1 cellular context compared by ENCODE assay signal in the genomic region with DNA sequence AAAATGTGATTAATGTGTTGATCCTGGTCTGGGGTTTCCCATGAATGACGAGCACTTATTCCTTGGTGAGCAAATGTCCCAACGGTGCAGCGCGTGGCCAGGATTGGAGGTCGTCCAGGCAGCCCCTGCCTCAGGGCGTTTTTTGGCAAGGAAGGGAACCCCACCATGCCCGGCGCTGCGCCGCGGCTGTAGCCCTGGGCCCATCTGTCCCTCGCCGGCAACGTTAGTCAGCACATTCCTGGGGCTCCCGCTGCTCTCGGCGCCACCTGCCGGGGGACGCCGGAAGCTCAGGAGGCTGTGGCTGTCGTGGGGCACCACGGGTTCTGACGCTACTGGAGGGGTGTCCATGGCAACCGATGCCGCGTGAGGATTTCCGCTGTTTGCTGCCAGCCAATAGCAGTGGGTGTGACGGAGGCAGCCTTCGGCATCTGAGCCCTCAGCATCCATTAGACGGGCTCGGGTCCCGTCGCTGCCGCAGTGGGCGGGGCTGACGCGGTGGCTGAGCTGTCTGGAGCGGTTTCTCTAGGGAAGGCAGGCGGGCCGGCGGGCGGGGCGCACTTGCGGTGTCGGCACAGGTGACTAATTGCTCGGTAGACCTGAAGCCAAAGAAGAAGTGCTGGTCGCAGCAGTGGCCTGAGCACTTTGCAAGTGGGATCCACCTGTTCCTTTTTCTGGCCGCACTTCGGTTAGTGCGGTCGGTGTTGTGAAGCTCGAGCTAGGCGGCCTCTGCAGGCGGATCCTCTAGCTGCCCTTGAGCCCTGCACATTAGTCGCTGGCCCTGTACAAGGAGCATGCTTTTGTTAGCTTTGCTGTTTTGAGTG.
TF ChIP-seq lines count a peak whose summit lies in the region.

No MANE protein-coding gene starts in this region.

TF ChIP-seq in IMR-90, 13 proteins besides CTCF, POLR2A, EP300 and RAD21 (continued from another document):
- TF ChIP-seq, protein P1, sequence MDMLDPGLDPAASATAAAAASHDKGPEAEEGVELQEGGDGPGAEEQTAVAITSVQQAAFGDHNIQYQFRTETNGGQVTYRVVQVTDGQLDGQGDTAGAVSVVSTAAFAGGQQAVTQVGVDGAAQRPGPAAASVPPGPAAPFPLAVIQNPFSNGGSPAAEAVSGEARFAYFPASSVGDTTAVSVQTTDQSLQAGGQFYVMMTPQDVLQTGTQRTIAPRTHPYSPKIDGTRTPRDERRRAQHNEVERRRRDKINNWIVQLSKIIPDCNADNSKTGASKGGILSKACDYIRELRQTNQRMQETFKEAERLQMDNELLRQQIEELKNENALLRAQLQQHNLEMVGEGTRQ (IDR thresholded peaks at IDR 0.05; ENCODE audit: low read depth, low read length), result peak; percentile 86
- no peak; the same call in 1 of the 2 replicates for TF ChIP-seq BHLHE40 (IDR thresholded peaks at IDR 0.05; ENCODE audit: low read depth, low read length)
- TF ChIP-seq MAZ (IDR thresholded peaks at IDR 0.05; ENCODE audit: borderline replicate concordance, low read depth, low read length), result peak; percentile 53; the same call in 1 of the 2 replicates
- TF ChIP-seq, protein P2, sequence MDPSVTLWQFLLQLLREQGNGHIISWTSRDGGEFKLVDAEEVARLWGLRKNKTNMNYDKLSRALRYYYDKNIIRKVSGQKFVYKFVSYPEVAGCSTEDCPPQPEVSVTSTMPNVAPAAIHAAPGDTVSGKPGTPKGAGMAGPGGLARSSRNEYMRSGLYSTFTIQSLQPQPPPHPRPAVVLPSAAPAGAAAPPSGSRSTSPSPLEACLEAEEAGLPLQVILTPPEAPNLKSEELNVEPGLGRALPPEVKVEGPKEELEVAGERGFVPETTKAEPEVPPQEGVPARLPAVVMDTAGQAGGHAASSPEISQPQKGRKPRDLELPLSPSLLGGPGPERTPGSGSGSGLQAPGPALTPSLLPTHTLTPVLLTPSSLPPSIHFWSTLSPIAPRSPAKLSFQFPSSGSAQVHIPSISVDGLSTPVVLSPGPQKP (IDR thresholded peaks at IDR 0.05; ENCODE audit: borderline replicate concordance, low read depth, low read length), result no peak
- TF ChIP-seq RCOR1 (IDR thresholded peaks at IDR 0.05; ENCODE audit: insufficient replicate concordance, low read length), result peak; percentile 70
- peak; percentile 68; the same call in 1 of the 2 replicates for TF ChIP-seq RFX5 (IDR thresholded peaks at IDR 0.05; ENCODE audit: low read depth, low read length)
- TF ChIP-seq MXI1 (IDR thresholded peaks at IDR 0.05; ENCODE audit: borderline replicate concordance, low read depth, low read length), result peak; percentile 89
- TF ChIP-seq MAFK (IDR thresholded peaks at IDR 0.05; ENCODE audit: low read depth, low read length), result peak; percentile 93
- TF ChIP-seq NFE2L2 (IDR thresholded peaks at IDR 0.05; ENCODE audit: low read depth, low read length), result peak; percentile 95
- no peak for TF ChIP-seq CHD1 (IDR thresholded peaks at IDR 0.05; ENCODE audit: low read depth, low read length)
- peak; percentile 61 for TF ChIP-seq SMC3 (IDR thresholded peaks at IDR 0.05; ENCODE audit: low read depth, low read length)
- no peak for TF ChIP-seq CEBPB (IDR thresholded peaks at IDR 0.05; ENCODE audit: low read depth, low read length)
TF ChIP-seq in IMR-90: peak in this region for 8.
